In genomic region chr1:46687910-46688509, GRCh38 we compare ENCODE assay signal across 2 cellular contexts.
TF ChIP-seq lines count a peak whose summit lies in the region.

No MANE protein-coding gene starts in this region.

TF ChIP-seq in endothelial cell of umbilical vein, 7 proteins besides CTCF, POLR2A, EP300 and RAD21:
- TF ChIP-seq MAX (IDR thresholded peaks at IDR 0.05; ENCODE audit: insufficient read depth, insufficient read length) = no peak
- no peak for TF ChIP-seq GATA2 (IDR thresholded peaks at IDR 0.05; ENCODE audit: insufficient read depth, insufficient read length, low read depth, low read length)
- TF ChIP-seq JUN (IDR thresholded peaks at IDR 0.05; ENCODE audit: borderline replicate concordance, insufficient read depth, insufficient read length, low read depth) = no peak

TF ChIP-seq in HEK293T, 16 proteins besides CTCF, POLR2A, EP300 and RAD21:
- no peak for TF ChIP-seq ARNT (IDR thresholded peaks at IDR 0.05)
- no peak for TF ChIP-seq SP1 (IDR thresholded peaks at IDR 0.05)
- no peak for TF ChIP-seq SUZ12 (IDR thresholded peaks at IDR 0.05)
- TF ChIP-seq FOXK2 (IDR thresholded peaks at IDR 0.05) = no peak
- TF ChIP-seq BHLHE40 (IDR thresholded peaks at IDR 0.05; ENCODE audit: borderline replicate concordance) = no peak
- TF ChIP-seq FOXA1 (IDR thresholded peaks at IDR 0.05) = no peak
- no peak for TF ChIP-seq ZNF384 (IDR thresholded peaks at IDR 0.05)
- no peak for TF ChIP-seq ELF4 (IDR thresholded peaks at IDR 0.05)
- TF ChIP-seq TARDBP (IDR thresholded peaks at IDR 0.05) = no peak
- no peak for TF ChIP-seq L3MBTL2 (conservative IDR thresholded peaks at IDR 0.05)
- TF ChIP-seq FOXM1 (IDR thresholded peaks at IDR 0.05; ENCODE audit: borderline replicate concordance) = no peak
- no peak for TF ChIP-seq HDGF (IDR thresholded peaks at IDR 0.05; ENCODE audit: borderline replicate concordance)
- no peak for TF ChIP-seq NFRKB (IDR thresholded peaks at IDR 0.05)
- TF ChIP-seq LEF1 (IDR thresholded peaks at IDR 0.05; ENCODE audit: borderline replicate concordance) = no peak
